Comparison of ENCODE assay signal across 23 cellular contexts in the genomic region with DNA sequence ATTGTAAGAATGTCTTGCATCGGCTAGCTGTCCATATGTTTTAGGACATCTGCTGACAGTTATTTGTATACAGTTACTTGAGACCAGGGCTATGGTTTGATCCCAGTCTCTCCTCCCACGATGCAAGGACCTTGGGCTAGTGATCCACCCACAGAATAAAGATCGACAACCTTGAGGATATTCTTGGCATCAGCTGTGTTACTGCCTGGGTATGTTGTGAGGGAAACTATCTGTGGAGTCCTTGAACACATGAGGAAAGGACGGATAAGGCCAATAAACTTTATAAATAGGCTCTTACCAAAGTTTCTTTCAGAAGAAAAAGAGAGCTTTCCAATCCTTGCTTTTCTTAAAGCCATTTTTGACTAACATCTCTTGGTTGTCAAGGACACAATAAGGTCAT.
"Had no signal": no experiment of that assay in that cellular context is flagged by ENCODE, and none has a peak within 500 bp of the region (broad histone marks: within the 10 kb centered on the region; RNA-seq: fewer than 3 reads in every experiment).

No MANE protein-coding gene starts in this region.

- DNase-seq: cortex of kidney; dorsolateral prefrontal cortex; effector CD8-positive, alpha-beta T cell; hypothalamus; islet precursor cell; left lung; naive thymus-derived CD4-positive, alpha-beta T cell; nephron progenitor cell; psoas muscle; retina; sigmoid colon; small intestine; stimulated activated CD4-positive, alpha-beta T cell treated with anti-CD3 and anti-CD28 coated beads, Interleukin-2, amount 100 ng/mL, for 48 hours; stimulated activated CD8-positive, alpha-beta memory T cell treated with anti-CD3 and anti-CD28 coated beads, Interleukin-4, amount 100 ng/mL, for 48 hours; stimulated activated naive CD8-positive, alpha-beta T cell treated with anti-CD3 and anti-CD28 coated beads, Interleukin-15, Interleukin-2, amounts not matched to agents 100 U/mL and 50 U/mL, for 24 hours; upper lobe of right lung had no signal

- H3K9me3 ChIP-seq: left lung, psoas muscle, sigmoid colon, suprapubic skin, tibial nerve, upper lobe of right lung, vagina had no signal

- H3K27ac ChIP-seq: dorsolateral prefrontal cortex, heart right ventricle, left lung, parathyroid adenoma, psoas muscle, sigmoid colon, suprapubic skin, tibial nerve, upper lobe of right lung, vagina had no signal

- H3K4me1 ChIP-seq: heart right ventricle, left lung, parathyroid adenoma, psoas muscle, sigmoid colon, suprapubic skin, upper lobe of right lung, vagina had no signal

- H3K4me3 ChIP-seq: dorsolateral prefrontal cortex, heart right ventricle, left lung, lung, psoas muscle, sigmoid colon, suprapubic skin, tibial nerve, upper lobe of right lung, vagina had no signal

- H3K36me3 ChIP-seq: heart right ventricle, left lung, sigmoid colon, suprapubic skin, tibial nerve, upper lobe of right lung, vagina had no signal

- ATAC-seq: left lung; naive thymus-derived CD4-positive, alpha-beta T cell; psoas muscle; stimulated activated effector memory CD8-positive, alpha-beta T cell treated with anti-CD3 and anti-CD28 coated beads, Interleukin-12 subunit alpha, Interleukin-12 subunit beta, amount 100 ng/mL, for 72 hours; stimulated activated naive CD8-positive, alpha-beta T cell treated with anti-CD3 and anti-CD28 coated beads, Interleukin-15, Interleukin-2, amounts not matched to agents 100 U/mL and 50 U/mL, for 24 hours; upper lobe of right lung had no signal

- H3K27me3 ChIP-seq: dorsolateral prefrontal cortex, heart right ventricle, sigmoid colon, tibial nerve, upper lobe of right lung, vagina had no signal
